8 cellular contexts compared by ENCODE assay signal in genomic region chr6:119557239-119557638, GRCh38.
"Had no signal": no experiment of that assay in that cellular context is flagged by ENCODE, and none has a peak within 500 bp of the region (broad histone marks: within the 10 kb centered on the region; RNA-seq: fewer than 3 reads in every experiment).

No MANE protein-coding gene starts in this region.

- FAIRE-seq: G401.6, GM12878, GM12891, GM12892, GM18507, GM19239 had no signal

- ATAC-seq: GM12878 had no signal

- H3K4me3 ChIP-seq: GM12878 had no signal

- DNase-seq: GDM1, GF-D8 had no signal
